ENCODE assay signal across 1 cellular context in the genomic region with DNA sequence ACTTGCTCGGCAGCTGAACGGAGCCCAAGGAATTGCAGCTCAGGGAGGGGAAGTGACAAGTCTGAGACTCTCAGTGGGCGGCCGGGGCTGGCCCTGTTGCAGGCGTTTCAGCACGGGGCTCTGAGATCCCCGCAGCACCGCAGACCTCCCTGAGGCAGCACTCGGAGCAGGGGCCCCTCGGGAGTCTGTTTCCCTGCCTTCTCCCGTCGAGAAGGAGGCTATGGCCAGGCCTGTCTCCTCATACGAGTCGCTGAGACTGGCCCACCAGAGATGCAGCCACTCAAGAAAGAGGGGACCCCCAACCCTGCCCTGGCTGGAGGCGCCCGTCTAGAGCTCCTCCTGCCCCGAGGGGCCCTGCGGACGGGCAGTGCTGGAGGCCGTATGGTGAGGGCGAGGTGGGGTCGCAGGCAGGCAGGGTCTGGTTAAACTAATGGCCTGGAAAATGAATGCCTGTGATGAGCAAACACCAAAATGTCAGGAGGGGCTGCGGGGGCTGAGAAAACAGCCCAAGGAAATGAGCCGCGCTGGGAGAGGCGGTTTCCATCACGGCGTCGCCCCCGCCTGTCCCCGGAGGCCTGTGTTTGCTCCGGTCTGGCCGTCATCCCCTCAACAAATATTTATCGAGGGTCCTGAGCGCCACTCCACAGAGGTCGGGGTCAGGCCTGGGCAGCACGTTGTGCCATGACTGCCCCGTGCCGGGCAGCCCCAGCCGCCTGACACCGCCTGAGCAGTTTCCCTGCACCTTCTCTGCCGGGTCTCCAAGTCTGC.
TF ChIP-seq lines count a peak whose summit lies in the region.

No MANE protein-coding gene starts in this region.

TF ChIP-seq in HepG2, 621 proteins besides CTCF, POLR2A, EP300 and RAD21 (continues in another document):
- TF ChIP-seq RXRA (CRISPR knock-in tag; IDR thresholded peaks at IDR 0.05) (peak; percentile 84), AKAP8 (CRISPR knock-in tag; IDR thresholded peaks at IDR 0.05) (peak; percentile 57; the same call in 1 of the 2 replicates), ZNF136 (CRISPR knock-in tag; IDR thresholded peaks at IDR 0.05; ENCODE audit: low read depth) (peak; percentile 81; the same call in 1 of the 2 replicates), RAD51 (IDR thresholded peaks at IDR 0.05; ENCODE audit: borderline replicate concordance) (no peak), ZNF101 (CRISPR knock-in tag; IDR thresholded peaks at IDR 0.05; ENCODE audit: borderline replicate concordance, low read depth) (no peak), NR2F2 (IDR thresholded peaks at IDR 0.05; ENCODE audit: borderline replicate concordance, low read depth) (peak; percentile 82), IRF2 (CRISPR knock-in tag; IDR thresholded peaks at IDR 0.05) (no peak; the same call in 1 of the 2 replicates), TP53 (CRISPR knock-in tag; conservative IDR thresholded peaks at IDR 0.05) (0 out of 2 replicates have a peak, but pooled peaks have one; percentile 60), YEATS4 (CRISPR knock-in tag; IDR thresholded peaks at IDR 0.05; ENCODE audit: borderline replicate concordance) (0 out of 2 replicates have a peak, but pooled peaks have one; percentile 21), KLF16 (CRISPR knock-in tag; IDR thresholded peaks at IDR 0.05) (peak in 1 of 2 experiments; percentile 48; a peak in 1 of 4 replicates), MEF2D (CRISPR knock-in tag; IDR thresholded peaks at IDR 0.05) (peak; percentile 78), PPARG (CRISPR knock-in tag; conservative IDR thresholded peaks at IDR 0.05) (peak; percentile 44; the same call in 1 of the 2 replicates), GATAD1 (CRISPR knock-in tag; IDR thresholded peaks at IDR 0.05) (no peak), BCL6 (CRISPR knock-in tag; IDR thresholded peaks at IDR 0.05) (peak; percentile 64), TBP (CRISPR knock-in tag; IDR thresholded peaks at IDR 0.05) (no peak)
- TF ChIP-seq, protein P1, sequence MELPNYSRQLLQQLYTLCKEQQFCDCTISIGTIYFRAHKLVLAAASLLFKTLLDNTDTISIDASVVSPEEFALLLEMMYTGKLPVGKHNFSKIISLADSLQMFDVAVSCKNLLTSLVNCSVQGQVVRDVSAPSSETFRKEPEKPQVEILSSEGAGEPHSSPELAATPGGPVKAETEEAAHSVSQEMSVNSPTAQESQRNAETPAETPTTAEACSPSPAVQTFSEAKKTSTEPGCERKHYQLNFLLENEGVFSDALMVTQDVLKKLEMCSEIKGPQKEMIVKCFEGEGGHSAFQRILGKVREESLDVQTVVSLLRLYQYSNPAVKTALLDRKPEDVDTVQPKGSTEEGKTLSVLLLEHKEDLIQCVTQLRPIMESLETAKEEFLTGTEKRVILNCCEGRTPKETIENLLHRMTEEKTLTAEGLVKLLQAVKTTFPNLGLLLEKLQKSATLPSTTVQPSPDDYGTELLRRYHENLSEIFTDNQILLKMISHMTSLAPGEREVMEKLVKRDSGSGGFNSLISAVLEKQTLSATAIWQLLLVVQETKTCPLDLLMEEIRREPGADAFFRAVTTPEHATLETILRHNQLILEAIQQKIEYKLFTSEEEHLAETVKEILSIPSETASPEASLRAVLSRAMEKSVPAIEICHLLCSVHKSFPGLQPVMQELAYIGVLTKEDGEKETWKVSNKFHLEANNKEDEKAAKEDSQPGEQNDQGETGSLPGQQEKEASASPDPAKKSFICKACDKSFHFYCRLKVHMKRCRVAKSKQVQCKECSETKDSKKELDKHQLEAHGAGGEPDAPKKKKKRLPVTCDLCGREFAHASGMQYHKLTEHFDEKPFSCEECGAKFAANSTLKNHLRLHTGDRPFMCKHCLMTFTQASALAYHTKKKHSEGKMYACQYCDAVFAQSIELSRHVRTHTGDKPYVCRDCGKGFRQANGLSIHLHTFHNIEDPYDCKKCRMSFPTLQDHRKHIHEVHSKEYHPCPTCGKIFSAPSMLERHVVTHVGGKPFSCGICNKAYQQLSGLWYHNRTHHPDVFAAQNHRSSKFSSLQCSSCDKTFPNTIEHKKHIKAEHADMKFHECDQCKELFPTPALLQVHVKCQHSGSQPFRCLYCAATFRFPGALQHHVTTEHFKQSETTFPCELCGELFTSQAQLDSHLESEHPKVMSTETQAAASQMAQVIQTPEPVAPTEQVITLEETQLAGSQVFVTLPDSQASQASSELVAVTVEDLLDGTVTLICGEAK (IDR thresholded peaks at IDR 0.05), result no peak
- TF ChIP-seq, protein P1 (CRISPR knock-in tag; IDR thresholded peaks at IDR 0.05), result peak; percentile 34; the same call in 1 of the 2 replicates
- TF ChIP-seq, protein P2, sequence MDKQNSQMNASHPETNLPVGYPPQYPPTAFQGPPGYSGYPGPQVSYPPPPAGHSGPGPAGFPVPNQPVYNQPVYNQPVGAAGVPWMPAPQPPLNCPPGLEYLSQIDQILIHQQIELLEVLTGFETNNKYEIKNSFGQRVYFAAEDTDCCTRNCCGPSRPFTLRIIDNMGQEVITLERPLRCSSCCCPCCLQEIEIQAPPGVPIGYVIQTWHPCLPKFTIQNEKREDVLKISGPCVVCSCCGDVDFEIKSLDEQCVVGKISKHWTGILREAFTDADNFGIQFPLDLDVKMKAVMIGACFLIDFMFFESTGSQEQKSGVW (CRISPR knock-in tag; IDR thresholded peaks at IDR 0.05; ENCODE audit: borderline replicate concordance), result no peak
- TF ChIP-seq, protein P3, sequence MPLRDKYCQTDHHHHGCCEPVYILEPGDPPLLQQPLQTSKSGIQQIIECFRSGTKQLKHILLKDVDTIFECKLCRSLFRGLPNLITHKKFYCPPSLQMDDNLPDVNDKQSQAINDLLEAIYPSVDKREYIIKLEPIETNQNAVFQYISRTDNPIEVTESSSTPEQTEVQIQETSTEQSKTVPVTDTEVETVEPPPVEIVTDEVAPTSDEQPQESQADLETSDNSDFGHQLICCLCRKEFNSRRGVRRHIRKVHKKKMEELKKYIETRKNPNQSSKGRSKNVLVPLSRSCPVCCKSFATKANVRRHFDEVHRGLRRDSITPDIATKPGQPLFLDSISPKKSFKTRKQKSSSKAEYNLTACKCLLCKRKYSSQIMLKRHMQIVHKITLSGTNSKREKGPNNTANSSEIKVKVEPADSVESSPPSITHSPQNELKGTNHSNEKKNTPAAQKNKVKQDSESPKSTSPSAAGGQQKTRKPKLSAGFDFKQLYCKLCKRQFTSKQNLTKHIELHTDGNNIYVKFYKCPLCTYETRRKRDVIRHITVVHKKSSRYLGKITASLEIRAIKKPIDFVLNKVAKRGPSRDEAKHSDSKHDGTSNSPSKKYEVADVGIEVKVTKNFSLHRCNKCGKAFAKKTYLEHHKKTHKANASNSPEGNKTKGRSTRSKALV (CRISPR knock-in tag; IDR thresholded peaks at IDR 0.05), result peak; percentile 65; the same call in 1 of the 2 replicates
- TF ChIP-seq, protein P4, sequence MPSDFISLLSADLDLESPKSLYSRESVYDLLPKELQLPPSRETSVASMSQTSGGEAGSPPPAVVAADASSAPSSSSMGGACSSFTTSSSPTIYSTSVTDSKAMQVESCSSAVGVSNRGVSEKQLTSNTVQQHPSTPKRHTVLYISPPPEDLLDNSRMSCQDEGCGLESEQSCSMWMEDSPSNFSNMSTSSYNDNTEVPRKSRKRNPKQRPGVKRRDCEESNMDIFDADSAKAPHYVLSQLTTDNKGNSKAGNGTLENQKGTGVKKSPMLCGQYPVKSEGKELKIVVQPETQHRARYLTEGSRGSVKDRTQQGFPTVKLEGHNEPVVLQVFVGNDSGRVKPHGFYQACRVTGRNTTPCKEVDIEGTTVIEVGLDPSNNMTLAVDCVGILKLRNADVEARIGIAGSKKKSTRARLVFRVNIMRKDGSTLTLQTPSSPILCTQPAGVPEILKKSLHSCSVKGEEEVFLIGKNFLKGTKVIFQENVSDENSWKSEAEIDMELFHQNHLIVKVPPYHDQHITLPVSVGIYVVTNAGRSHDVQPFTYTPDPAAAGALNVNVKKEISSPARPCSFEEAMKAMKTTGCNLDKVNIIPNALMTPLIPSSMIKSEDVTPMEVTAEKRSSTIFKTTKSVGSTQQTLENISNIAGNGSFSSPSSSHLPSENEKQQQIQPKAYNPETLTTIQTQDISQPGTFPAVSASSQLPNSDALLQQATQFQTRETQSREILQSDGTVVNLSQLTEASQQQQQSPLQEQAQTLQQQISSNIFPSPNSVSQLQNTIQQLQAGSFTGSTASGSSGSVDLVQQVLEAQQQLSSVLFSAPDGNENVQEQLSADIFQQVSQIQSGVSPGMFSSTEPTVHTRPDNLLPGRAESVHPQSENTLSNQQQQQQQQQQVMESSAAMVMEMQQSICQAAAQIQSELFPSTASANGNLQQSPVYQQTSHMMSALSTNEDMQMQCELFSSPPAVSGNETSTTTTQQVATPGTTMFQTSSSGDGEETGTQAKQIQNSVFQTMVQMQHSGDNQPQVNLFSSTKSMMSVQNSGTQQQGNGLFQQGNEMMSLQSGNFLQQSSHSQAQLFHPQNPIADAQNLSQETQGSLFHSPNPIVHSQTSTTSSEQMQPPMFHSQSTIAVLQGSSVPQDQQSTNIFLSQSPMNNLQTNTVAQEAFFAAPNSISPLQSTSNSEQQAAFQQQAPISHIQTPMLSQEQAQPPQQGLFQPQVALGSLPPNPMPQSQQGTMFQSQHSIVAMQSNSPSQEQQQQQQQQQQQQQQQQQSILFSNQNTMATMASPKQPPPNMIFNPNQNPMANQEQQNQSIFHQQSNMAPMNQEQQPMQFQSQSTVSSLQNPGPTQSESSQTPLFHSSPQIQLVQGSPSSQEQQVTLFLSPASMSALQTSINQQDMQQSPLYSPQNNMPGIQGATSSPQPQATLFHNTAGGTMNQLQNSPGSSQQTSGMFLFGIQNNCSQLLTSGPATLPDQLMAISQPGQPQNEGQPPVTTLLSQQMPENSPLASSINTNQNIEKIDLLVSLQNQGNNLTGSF (CRISPR knock-in tag; IDR thresholded peaks at IDR 0.05), result peak; percentile 46; the same call in 1 of the 2 replicates
- TF ChIP-seq, protein P5, sequence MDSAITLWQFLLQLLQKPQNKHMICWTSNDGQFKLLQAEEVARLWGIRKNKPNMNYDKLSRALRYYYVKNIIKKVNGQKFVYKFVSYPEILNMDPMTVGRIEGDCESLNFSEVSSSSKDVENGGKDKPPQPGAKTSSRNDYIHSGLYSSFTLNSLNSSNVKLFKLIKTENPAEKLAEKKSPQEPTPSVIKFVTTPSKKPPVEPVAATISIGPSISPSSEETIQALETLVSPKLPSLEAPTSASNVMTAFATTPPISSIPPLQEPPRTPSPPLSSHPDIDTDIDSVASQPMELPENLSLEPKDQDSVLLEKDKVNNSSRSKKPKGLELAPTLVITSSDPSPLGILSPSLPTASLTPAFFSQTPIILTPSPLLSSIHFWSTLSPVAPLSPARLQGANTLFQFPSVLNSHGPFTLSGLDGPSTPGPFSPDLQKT (CRISPR knock-in tag; IDR thresholded peaks at IDR 0.05; ENCODE audit: borderline replicate concordance), result no peak
- TF ChIP-seq, protein P6, sequence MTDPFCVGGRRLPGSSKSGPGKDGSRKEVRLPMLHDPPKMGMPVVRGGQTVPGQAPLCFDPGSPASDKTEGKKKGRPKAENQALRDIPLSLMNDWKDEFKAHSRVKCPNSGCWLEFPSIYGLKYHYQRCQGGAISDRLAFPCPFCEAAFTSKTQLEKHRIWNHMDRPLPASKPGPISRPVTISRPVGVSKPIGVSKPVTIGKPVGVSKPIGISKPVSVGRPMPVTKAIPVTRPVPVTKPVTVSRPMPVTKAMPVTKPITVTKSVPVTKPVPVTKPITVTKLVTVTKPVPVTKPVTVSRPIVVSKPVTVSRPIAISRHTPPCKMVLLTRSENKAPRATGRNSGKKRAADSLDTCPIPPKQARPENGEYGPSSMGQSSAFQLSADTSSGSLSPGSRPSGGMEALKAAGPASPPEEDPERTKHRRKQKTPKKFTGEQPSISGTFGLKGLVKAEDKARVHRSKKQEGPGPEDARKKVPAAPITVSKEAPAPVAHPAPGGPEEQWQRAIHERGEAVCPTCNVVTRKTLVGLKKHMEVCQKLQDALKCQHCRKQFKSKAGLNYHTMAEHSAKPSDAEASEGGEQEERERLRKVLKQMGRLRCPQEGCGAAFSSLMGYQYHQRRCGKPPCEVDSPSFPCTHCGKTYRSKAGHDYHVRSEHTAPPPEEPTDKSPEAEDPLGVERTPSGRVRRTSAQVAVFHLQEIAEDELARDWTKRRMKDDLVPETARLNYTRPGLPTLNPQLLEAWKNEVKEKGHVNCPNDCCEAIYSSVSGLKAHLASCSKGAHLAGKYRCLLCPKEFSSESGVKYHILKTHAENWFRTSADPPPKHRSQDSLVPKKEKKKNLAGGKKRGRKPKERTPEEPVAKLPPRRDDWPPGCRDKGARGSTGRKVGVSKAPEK (CRISPR knock-in tag; IDR thresholded peaks at IDR 0.05; ENCODE audit: borderline replicate concordance), result peak; percentile 38; the same call in 1 of the 2 replicates
